21 cellular contexts compared by ENCODE assay signal in the genomic region with DNA sequence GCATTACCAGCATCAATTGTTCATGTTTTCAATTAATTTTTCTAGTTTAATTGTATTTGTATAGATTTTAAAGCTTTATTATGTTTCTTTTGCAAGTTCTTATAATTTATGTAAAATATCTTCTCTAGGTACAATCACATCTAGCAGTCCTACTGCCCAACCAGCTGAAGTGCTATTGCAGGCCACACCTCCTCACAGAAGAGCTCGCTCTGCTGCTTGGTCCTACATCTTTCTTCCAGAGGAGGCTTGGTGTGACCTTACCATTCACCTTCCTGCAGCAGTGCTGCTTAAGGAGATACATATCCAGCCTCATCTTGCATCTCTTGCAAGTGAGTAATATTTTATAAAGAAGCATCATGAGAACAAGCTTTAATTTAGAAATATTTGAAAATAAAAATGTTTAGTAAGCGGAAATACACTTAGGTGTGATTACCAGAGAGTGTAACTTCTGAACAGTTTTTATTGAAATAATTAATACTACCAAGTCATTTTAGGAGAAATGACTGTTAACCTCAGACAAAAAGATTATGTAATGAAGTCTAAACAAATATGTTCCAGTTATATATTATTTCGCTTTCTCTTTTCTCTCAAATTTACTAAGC.
DNase-seq lines count a peak whose midpoint lies in the region; ATAC-seq, FAIRE-seq and TF ChIP-seq lines count a peak whose summit lies in the region.
"Had no signal": no experiment of that assay in that cellular context is flagged by ENCODE, and none has a peak within 500 bp of the region (broad histone marks: within the 10 kb centered on the region; RNA-seq: fewer than 3 reads in every experiment).

No MANE protein-coding gene starts in this region.

- 93% methylated on average over 3 of the region's 3 CpGs for WGBS in HepG2 (ENCODE audit: low lambda C conversion rate)
- 93% methylated on average over 3 of the region's 3 CpGs for WGBS in right lobe of liver (ENCODE audit: insufficient coverage, low coverage, low lambda C conversion rate, missing lambda C conversion rate)

- no peak for TF ChIP-seq RAD21 in HepG2 (CRISPR knock-in tag; IDR thresholded peaks at IDR 0.05)

- no TSS peak for BruUV-seq in HepG2 (replicated peaks; lab: Mats Ljungman, UMichigan)

- no peak overlapping the region for H3K9ac ChIP-seq in HepG2 (ENCODE audit: insufficient read depth, low read depth, low read length)
- H3K9ac ChIP-seq in OCI-LY3 (ENCODE audit: low read length) = no peak overlapping the region

- CTCF ChIA-PET in HepG2 (lab: Yijun Ruan, JAX; ENCODE audit: low intra/inter-chr PET ratio, low total read pairs) = no interaction called here

- ATAC-seq in HepG2 (peak; percentile 56; the same call in 2 of the 3 replicates), right lobe of liver (no peak), HG03175 (IDR thresholded peaks at IDR 0.05; ENCODE audit: unreplicated experiment) (no peak)
- ATAC-seq: GM23338 had no signal

- TF ChIP-seq CTCF in HepG2 (CRISPR knock-in tag; IDR thresholded peaks at IDR 0.05) (no peak), right lobe of liver (IDR thresholded peaks at IDR 0.05) (no peak), OCI-LY3 (IDR thresholded peaks at IDR 0.05; ENCODE audit: low read depth, low read length) (no peak), GM10266 (IDR thresholded peaks at IDR 0.05; ENCODE audit: control insufficient read depth, insufficient read depth, low read depth, missing control alignments) (no peak)

- in situ Hi-C loops in HepG2 (cut with HindIII; ENCODE audit: extremely low pct_ligation_motif_present, low pct_unique_long_range_greater_than_20kb) = no loop called here

- H2AFZ ChIP-seq in HepG2 (ENCODE audit: low read length) = no peak overlapping the region
- H2AFZ ChIP-seq in OCI-LY3 (ENCODE audit: low read depth, low read length) = no peak overlapping the region
- H2AFZ ChIP-seq: GM23338 had no signal

- H3K27me3 ChIP-seq in HepG2 (ENCODE audit: control insufficient read depth in 1 of 2, insufficient read depth in 2 of 2, low read length in 2 of 2) (no peaks in the 10 kb centered on the region), right lobe of liver (no peaks in the 10 kb centered on the region), OCI-LY3 (ENCODE audit: low read depth, low read length) (no peaks in the 10 kb centered on the region)

- no peak for TF ChIP-seq POLR2A in HepG2 (IDR thresholded peaks at IDR 0.05; ENCODE audit: insufficient read depth in 1 of 2, low read depth in 2 of 2, low read length in 2 of 2)
- TF ChIP-seq POLR2A in right lobe of liver (IDR thresholded peaks at IDR 0.05) = no peak

- H3K36me3 ChIP-seq in HepG2 (replicated peaks in 1 of 2; ENCODE audit: control insufficient read depth in 1 of 2, insufficient read depth in 2 of 2, low read length in 2 of 2) (peaks cover 13 to 81% of the 10 kb centered on the region in 2 experiments), right lobe of liver (peaks cover 0 to 61% (median 18%) of the 10 kb centered on the region in 4 donors), OCI-LY3 (replicated peaks; ENCODE audit: low read depth, low read length) (peaks cover 49% of the 10 kb centered on the region)

- no peak for DNase-seq in HepG2 (ENCODE audit: low spot score)
- DNase-seq in right lobe of liver = no peak
- peak; percentile 16 for DNase-seq in iPS-NIHi7 (ENCODE audit: extremely low spot score)
- no peak for DNase-seq in frontal cortex (ENCODE audit: low spot score in 2 of 2)
- DNase-seq in GM10266 (ENCODE audit: extremely low spot score) = no peak
- DNase-seq: AML-193; Caco-2; CD4-positive, alpha-beta T cell; HCEC 1CT; HFFc6 had no signal

- POLR2A ChIA-PET in HepG2 (lab: Yijun Ruan, JAX) = no interaction called here

- TF ChIP-seq EP300 in HepG2 (IDR thresholded peaks at IDR 0.05; ENCODE audit: low read depth in 2 of 2, low read length in 2 of 2) (no peak), HepG2 (CRISPR knock-in tag; IDR thresholded peaks at IDR 0.05; ENCODE audit: borderline replicate concordance) (no peak)

- H3K79me2 ChIP-seq in HepG2 (ENCODE audit: insufficient read depth, low read length) = no peaks in the 10 kb centered on the region
- no peaks in the 10 kb centered on the region; the same call in 1 of the 2 replicates for H3K79me2 ChIP-seq in OCI-LY3 (ENCODE audit: low read length)

- H4K20me1 ChIP-seq in HepG2 (ENCODE audit: insufficient read depth, low read length) (no peaks in the 10 kb centered on the region), OCI-LY3 (ENCODE audit: insufficient read depth, low read length) (peaks cover 21% of the 10 kb centered on the region)

- H3K4me2 ChIP-seq in HepG2 (ENCODE audit: low read depth, low read length) (no peak overlapping the region), OCI-LY3 (ENCODE audit: low read length) (0 out of 2 replicates have a peak overlapping the region, but pooled peaks have one; percentile 5)
- H3K4me2 ChIP-seq: GM23338 had no signal

- intact Hi-C loops in HepG2 (cut with micrococcal nuclease; ENCODE audit: unreplicated experiment) (no loop called here), right lobe of liver (cut with DNase I) (no loop called here)

- H3K4me1 ChIP-seq in HepG2 (ENCODE audit: insufficient read depth, low read length) (no peaks in the 10 kb centered on the region), right lobe of liver (no peaks in the 10 kb centered on the region), OCI-LY3 (ENCODE audit: low read length) (peaks cover 28% of the 10 kb centered on the region)
- H3K4me1 ChIP-seq: Caco-2 had no signal

- H3K27ac ChIP-seq in HepG2 (ENCODE audit: extremely low read length, insufficient read depth, low read length) (no peak overlapping the region), right lobe of liver (no peak overlapping the region), OCI-LY3 (ENCODE audit: low read length) (no peak overlapping the region)
- H3K27ac ChIP-seq: C4-2B had no signal

- H3K9me3 ChIP-seq in HepG2 (ENCODE audit: low read length) (no peaks in the 10 kb centered on the region), right lobe of liver (no peaks in the 10 kb centered on the region), OCI-LY3 (ENCODE audit: insufficient read depth, low read length) (no peaks in the 10 kb centered on the region)
- H3K9me3 ChIP-seq: Caco-2 had no signal

- no peak overlapping the region for H3K4me3 ChIP-seq in HepG2 (replicated peaks in 1 of 3; ENCODE audit: insufficient read depth in 1 of 3, low read depth in 2 of 3, low read length in 3 of 3)
- no peak overlapping the region for H3K4me3 ChIP-seq in right lobe of liver
- no peak overlapping the region for H3K4me3 ChIP-seq in OCI-LY3 (ENCODE audit: low read length)
- H3K4me3 ChIP-seq: GM23338 had no signal

- no peak for FAIRE-seq in HepG2 (lab: Jason Lieb, UNC)
- FAIRE-seq in frontal cortex (lab: Jason Lieb, UNC) = no peak
- FAIRE-seq: A204.1, D721Med, G401.6, GM12892, GM18507, H54, HTR-8/SVneo had no signal

TF ChIP-seq in HepG2, 621 proteins besides CTCF, POLR2A, EP300 and RAD21:
- TF ChIP-seq, protein P1, sequence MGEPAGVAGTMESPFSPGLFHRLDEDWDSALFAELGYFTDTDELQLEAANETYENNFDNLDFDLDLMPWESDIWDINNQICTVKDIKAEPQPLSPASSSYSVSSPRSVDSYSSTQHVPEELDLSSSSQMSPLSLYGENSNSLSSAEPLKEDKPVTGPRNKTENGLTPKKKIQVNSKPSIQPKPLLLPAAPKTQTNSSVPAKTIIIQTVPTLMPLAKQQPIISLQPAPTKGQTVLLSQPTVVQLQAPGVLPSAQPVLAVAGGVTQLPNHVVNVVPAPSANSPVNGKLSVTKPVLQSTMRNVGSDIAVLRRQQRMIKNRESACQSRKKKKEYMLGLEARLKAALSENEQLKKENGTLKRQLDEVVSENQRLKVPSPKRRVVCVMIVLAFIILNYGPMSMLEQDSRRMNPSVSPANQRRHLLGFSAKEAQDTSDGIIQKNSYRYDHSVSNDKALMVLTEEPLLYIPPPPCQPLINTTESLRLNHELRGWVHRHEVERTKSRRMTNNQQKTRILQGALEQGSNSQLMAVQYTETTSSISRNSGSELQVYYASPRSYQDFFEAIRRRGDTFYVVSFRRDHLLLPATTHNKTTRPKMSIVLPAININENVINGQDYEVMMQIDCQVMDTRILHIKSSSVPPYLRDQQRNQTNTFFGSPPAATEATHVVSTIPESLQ (CRISPR knock-in tag; conservative IDR thresholded peaks at IDR 0.05) = no peak
- no peak for TF ChIP-seq ZNF543 (CRISPR knock-in tag; IDR thresholded peaks at IDR 0.05)
- TF ChIP-seq, protein P2, sequence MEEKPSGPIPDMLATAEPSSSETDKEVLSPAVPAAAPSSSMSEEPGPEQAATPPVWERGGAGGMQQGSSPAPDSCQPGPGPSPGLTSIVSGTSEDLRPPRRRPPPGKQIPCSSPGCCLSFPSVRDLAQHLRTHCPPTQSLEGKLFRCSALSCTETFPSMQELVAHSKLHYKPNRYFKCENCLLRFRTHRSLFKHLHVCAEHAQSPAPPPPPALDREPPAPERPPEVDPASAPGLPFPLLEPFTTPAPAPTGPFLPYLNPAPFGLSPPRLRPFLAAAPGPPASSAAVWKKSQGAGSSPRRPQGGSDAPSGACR (CRISPR knock-in tag; IDR thresholded peaks at IDR 0.05) = no peak
- no peak for TF ChIP-seq SIN3A (IDR thresholded peaks at IDR 0.05; ENCODE audit: borderline replicate concordance, low read depth, low read length)
- peak; percentile 47; the same call in 1 of the 2 replicates for TF ChIP-seq MAFF (IDR thresholded peaks at IDR 0.05; ENCODE audit: low read depth, low read length)
- TF ChIP-seq MAFK (conservative IDR thresholded peaks at IDR 0.05 in 1 of 2, IDR thresholded peaks at IDR 0.05 in 1 of 2; ENCODE audit: low read length in 2 of 2) = peak; percentile 37 to 66; a peak in 3 of 4 replicates
- TF ChIP-seq ETV5 (CRISPR knock-in tag; IDR thresholded peaks at IDR 0.05; ENCODE audit: borderline replicate concordance) = no peak
- TF ChIP-seq TBX2 (CRISPR knock-in tag; IDR thresholded peaks at IDR 0.05; ENCODE audit: borderline replicate concordance) = no peak
